ENCODE assay signal across 15 cellular contexts in the genomic region with DNA sequence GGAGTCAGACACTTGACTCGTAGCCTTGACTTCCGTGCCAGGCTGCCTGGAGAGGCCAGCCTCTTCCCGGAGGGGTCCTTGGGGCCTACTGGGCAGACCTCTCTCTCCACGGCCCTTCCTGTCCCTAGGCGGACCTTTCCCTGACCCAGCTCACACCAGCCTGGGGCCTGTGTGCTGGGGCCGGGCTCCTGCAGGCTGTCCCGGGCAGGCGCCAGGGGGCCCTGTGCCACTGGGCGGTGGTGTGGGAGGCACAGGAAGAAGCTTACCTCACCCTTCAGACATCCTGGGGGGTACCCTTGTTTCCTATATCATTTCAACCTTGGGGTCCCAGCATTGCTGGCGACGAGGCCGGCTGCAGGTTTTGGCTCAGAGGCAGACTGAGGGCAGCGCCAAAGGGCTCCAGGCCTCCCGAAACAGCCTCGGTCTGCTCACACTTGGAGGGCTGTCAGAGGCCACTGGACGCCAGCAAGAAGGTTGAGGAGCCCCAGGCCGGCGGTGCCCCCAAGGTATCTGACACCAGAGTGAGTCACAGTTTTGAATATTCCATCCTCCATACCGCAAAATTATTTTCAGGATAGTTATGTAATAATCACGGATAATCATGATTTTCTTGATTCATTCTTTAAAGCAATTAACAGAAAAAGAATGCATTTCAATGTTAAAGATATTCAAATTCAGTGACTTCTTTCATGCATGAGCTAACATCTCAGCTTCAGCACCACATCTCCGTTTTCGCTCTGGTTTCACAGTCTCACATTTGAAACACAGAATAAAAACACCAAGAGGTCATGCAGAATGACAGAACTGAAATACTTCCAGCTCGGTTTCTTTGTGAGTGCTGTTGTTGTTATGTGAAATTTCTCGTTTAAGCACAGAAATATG. TPM values are rescaled to one million over a fixed set of nuclear protein-coding genes. Genes with fewer than 3 reads are reported as not detected.
A peak's percentile ranks its signal among the peaks of the same experiment; 100 is the strongest.
DNase-seq lines count a peak whose midpoint lies in the region; ATAC-seq, FAIRE-seq and TF ChIP-seq lines count a peak whose summit lies in the region.
"Not testable (repeated sequence)": the region's sequence is repeated elsewhere in the genome, so short reads cannot be mapped to it uniquely, and the experiment has no call there.
"Had no signal": no experiment of that assay in that cellular context is flagged by ENCODE, and none has a peak within 500 bp of the region (broad histone marks: within the 10 kb centered on the region; RNA-seq: fewer than 3 reads in every experiment).

No MANE protein-coding gene starts in this region.

- H3K27ac ChIP-seq in A549; PC-3 (ENCODE audit: low read length); RWPE2 (ENCODE audit: poor library complexity, severe bottlenecking): not testable (repeated sequence)

- H3K36me3 ChIP-seq in PC-3 (ENCODE audit: low read depth, low read length); RWPE2 (ENCODE audit: low read depth): not testable (repeated sequence)

- not testable (repeated sequence) for H3K27me3 ChIP-seq in PC-3 (ENCODE audit: low read length); RWPE2 (ENCODE audit: insufficient read depth, poor library complexity, severe bottlenecking)

- not testable (repeated sequence) for H3K79me2 ChIP-seq in PC-3 (ENCODE audit: low read length)

- H3K9me2 ChIP-seq in PC-3 (replicated peaks; ENCODE audit: low read length): not testable (repeated sequence)

- H3K4me1 ChIP-seq in A549; PC-3 (ENCODE audit: insufficient read depth, low read length); RWPE2 (ENCODE audit: insufficient read depth, poor library complexity, severe bottlenecking): not testable (repeated sequence)

- not testable (repeated sequence) for H3K4me1 Mint-ChIP-seq in stimulated activated memory B cell treated with anti-CD40 and anti-IgM and Interleukin-4, amounts not matched to agents 10 μg/mL and 1 μg/mL and 100 μg/mL, for 72 hours

- TF ChIP-seq EP300 in A549 (IDR thresholded peaks at IDR 0.05): not testable (repeated sequence)

- CTCF ChIA-PET in A549 (lab: Yijun Ruan, JAX); PC-3 (lab: Charles Lee): not testable (repeated sequence)

- not testable (repeated sequence) for DNase-seq in A549 (ENCODE audit: low read depth in 1 of 2, low spot score in 1 of 2); GM18507 (ENCODE audit: extremely low spot score, insufficient read length, low read depth); PC-3; RWPE2 (ENCODE audit: low spot score)

- TF ChIP-seq RAD21 in A549 (conservative IDR thresholded peaks at IDR 0.05 in 1 of 2, IDR thresholded peaks at IDR 0.05 in 1 of 2): not testable (repeated sequence)

- not testable (repeated sequence) for H3K27ac Mint-ChIP-seq in stimulated activated memory B cell treated with anti-CD40 and anti-IgM and Interleukin-4, amounts not matched to agents 10 μg/mL and 1 μg/mL and 100 μg/mL, for 72 hours

- not testable (repeated sequence) for H3K9me3 Mint-ChIP-seq in stimulated activated memory B cell treated with anti-CD40 and anti-IgM and Interleukin-4, amounts not matched to agents 10 μg/mL and 1 μg/mL and 100 μg/mL, for 72 hours

- not testable (repeated sequence) for H3K9ac ChIP-seq in PC-3 (ENCODE audit: low read length)

- not testable (repeated sequence) for H3F3A ChIP-seq in PC-3 (ENCODE audit: low read length, unreplicated experiment)

- no CpG with 5 or more reads among the region's 24 CpGs for WGBS in A549 (ENCODE audit: missing lambda C conversion rate)

- not testable (repeated sequence) for TF ChIP-seq CTCF in A549 (IDR thresholded peaks at IDR 0.05); PC-3 (conservative IDR thresholded peaks at IDR 0.05; ENCODE audit: low read depth, low read length); RWPE2 (IDR thresholded peaks at IDR 0.05; ENCODE audit: poor library complexity, severe bottlenecking)

- ATAC-seq in A549: peak; percentile 77 to 79; a peak in 5 of 6 replicates
- ATAC-seq in GM21619 (IDR thresholded peaks at IDR 0.05; ENCODE audit: unreplicated experiment): peak; percentile 50
- ATAC-seq in HG02885 (IDR thresholded peaks at IDR 0.05; ENCODE audit: poor library complexity, unreplicated experiment): peak; percentile 49
- ATAC-seq in PC-3: peak; percentile 67
- peak; percentile 71 for ATAC-seq in RWPE2 (ENCODE audit: low read depth)
- ATAC-seq in esophagus mucosa: peak; percentile 36
- ATAC-seq in stimulated activated memory B cell treated with anti-CD40 and anti-IgM and Interleukin-4, amounts not matched to agents 10 μg/mL and 1 μg/mL and 100 μg/mL, for 72 hours: peak; percentile 49

- not testable (repeated sequence) for H4K20me1 ChIP-seq in PC-3 (ENCODE audit: low read length)

- not testable (repeated sequence) for H2AFZ ChIP-seq in PC-3 (ENCODE audit: low read length)

- not testable (repeated sequence) for H3K4me2 ChIP-seq in A549; PC-3 (ENCODE audit: low read length)

- not testable (repeated sequence) for H3K4me3 ChIP-seq in A549; PC-3 (ENCODE audit: low read length); RWPE2 (ENCODE audit: severe bottlenecking)

- TSS peak; percentile 57 for BruUV-seq in PC-3 (replicated peaks; lab: Mats Ljungman, UMichigan)

- H3K9me3 ChIP-seq in A549; PC-3 (ENCODE audit: low read length); RWPE2 (ENCODE audit: severe bottlenecking): not testable (repeated sequence)

- H3K4me3 Mint-ChIP-seq in stimulated activated memory B cell treated with anti-CD40 and anti-IgM and Interleukin-4, amounts not matched to agents 10 μg/mL and 1 μg/mL and 100 μg/mL, for 72 hours: not testable (repeated sequence)

- FAIRE-seq in A549 (lab: Jason Lieb, UNC): not testable (repeated sequence)
- FAIRE-seq in GM18507 (lab: Jason Lieb, UNC): peak; percentile 97

- H3K36me3 Mint-ChIP-seq in stimulated activated memory B cell treated with anti-CD40 and anti-IgM and Interleukin-4, amounts not matched to agents 10 μg/mL and 1 μg/mL and 100 μg/mL, for 72 hours: not testable (repeated sequence)

- POLR2A ChIA-PET in A549 (lab: Yijun Ruan, JAX); PC-3 (lab: Charles Lee; ENCODE audit: unreplicated experiment): not testable (repeated sequence)

- H3K27me3 Mint-ChIP-seq in stimulated activated memory B cell treated with anti-CD40 and anti-IgM and Interleukin-4, amounts not matched to agents 10 μg/mL and 1 μg/mL and 100 μg/mL, for 72 hours: not testable (repeated sequence)

- intact Hi-C loops in PC-3 (cut with micrococcal nuclease): not testable (repeated sequence)

- TF ChIP-seq POLR2A in A549 (IDR thresholded peaks at IDR 0.05; ENCODE audit: low read length): not testable (repeated sequence)

RNA-seq across cellular contexts. Expression of a gene that starts 6.7 kb away (rescaled TPM):
- polyA plus RNA-seq in A549 (2011; rRNA removed) (not detected in 2 replicates), A549 (2017; fragmentation: RNase III; extraction: RNeasy Plus Mini Kit Qiagen cat#74134 plus additional on column Dnase treatment) (not detected in 3 replicates)
- polyA plus RNA-seq in A549 (2012; cell fraction: cytosol; rRNA removed): 0.05 TPM in 1 of 2 replicates, not detected in the other
- not detected in 2 replicates for polyA plus RNA-seq in A549 (2012; cell fraction: nucleus; rRNA removed)
- polyA minus RNA-seq in A549 (2011; rRNA and poly(A)+ RNA removed): not detected in 2 replicates
- total RNA-seq in PC-3 (2014; rRNA removed) (not detected in 2 replicates), esophagus mucosa (not detected)
- total RNA-seq: A673; CD4-positive, alpha-beta memory T cell; H7; HT1080 had no signal
- polyA plus RNA-seq: AG04450; CD14-positive monocyte; CD4-positive, alpha-beta memory T cell; IgD-negative memory B cell had no signal

RNA-seq across cellular contexts. Expression of a gene that starts 54.7 kb away (rescaled TPM):
- polyA plus RNA-seq in A549 (2011; rRNA removed): 59.1 and 103 TPM in 2 replicates
- 182 and 204 TPM in 2 replicates for polyA plus RNA-seq in A549 (2012; cell fraction: cytosol; rRNA removed)
- polyA plus RNA-seq in A549 (2012; cell fraction: nucleus; rRNA removed): 91.5 and 105 TPM in 2 replicates
- 87.5 to 99.8 TPM (median 98.7 TPM) in 3 replicates for polyA plus RNA-seq in A549 (2017; fragmentation: RNase III; extraction: RNeasy Plus Mini Kit Qiagen cat#74134 plus additional on column Dnase treatment)
- polyA minus RNA-seq in A549 (2011; rRNA and poly(A)+ RNA removed): 25.2 and 31.2 TPM in 2 replicates
- total RNA-seq in PC-3 (2014; rRNA removed): 43.4 and 49.3 TPM in 2 replicates
- 49.1 TPM for total RNA-seq in esophagus mucosa
